8 cellular contexts compared by ENCODE assay signal in genomic region chr2:36966370-36967235, GRCh38. TPM values are rescaled to one million over a fixed set of nuclear protein-coding genes. Genes with fewer than 3 reads are reported as not detected.
DNase-seq lines count a peak whose midpoint lies in the region; ATAC-seq lines count a peak whose summit lies in the region.

Gene STRN (minus strand): TSS chr2:36966536. CDS start chr2:36966463, 73 bp downstream.

- POLR2A ChIA-PET in naive thymus-derived CD8-positive, alpha-beta T cell (lab: Charles Lee) = interaction anchor here (0.6 to 1.7 kb wide), 14 partner anchors 16 to 1785 kb away, joined by 3 to 13 read pairs (median 4); partner anchors contain the start of genes ATL2, CEBPZ, GPATCH11 and HEATR5B

- no peaks in the 10 kb centered on the region for H3K9me3 Mint-ChIP-seq in activated T-helper 1 cell treated with anti-CD3 and anti-CD28 coated beads, Interleukin-12 subunit alpha, Interleukin-12 subunit beta, Interleukin-2, Interleukin-4 antibody, amounts not matched to agents 30 ng/mL and 10 ng/mL and 1 ng/mL, durations not matched to agents 14 hours and 24 hours and 36 hours
- no peaks in the 10 kb centered on the region for H3K9me3 Mint-ChIP-seq in naive thymus-derived CD8-positive, alpha-beta T cell
- no peaks in the 10 kb centered on the region for H3K9me3 Mint-ChIP-seq in stimulated activated naive B cell treated with anti-CD40 and anti-IgM and Interleukin-4, amounts not matched to agents 10 μg/mL and 1 μg/mL and 100 μg/mL, for 72 hours

- peaks cover 61% of the 10 kb centered on the region for H3K4me1 Mint-ChIP-seq in activated T-helper 1 cell treated with anti-CD3 and anti-CD28 coated beads, Interleukin-12 subunit alpha, Interleukin-12 subunit beta, Interleukin-2, Interleukin-4 antibody, amounts not matched to agents 30 ng/mL and 10 ng/mL and 1 ng/mL, durations not matched to agents 14 hours and 24 hours and 36 hours (ENCODE audit: low read depth)
- H3K4me1 Mint-ChIP-seq in naive thymus-derived CD8-positive, alpha-beta T cell = peaks cover 33 to 55% (median 47%) of the 10 kb centered on the region in 4 donors
- H3K4me1 Mint-ChIP-seq in stimulated activated naive B cell treated with anti-CD40 and anti-IgM and Interleukin-4, amounts not matched to agents 10 μg/mL and 1 μg/mL and 100 μg/mL, for 72 hours = peaks cover 18 to 46% of the 10 kb centered on the region in 2 donors

- H3K27me3 Mint-ChIP-seq in activated T-helper 1 cell treated with anti-CD3 and anti-CD28 coated beads, Interleukin-12 subunit alpha, Interleukin-12 subunit beta, Interleukin-2, Interleukin-4 antibody, amounts not matched to agents 30 ng/mL and 10 ng/mL and 1 ng/mL, durations not matched to agents 14 hours and 24 hours and 36 hours (ENCODE audit: insufficient read depth) = no peaks in the 10 kb centered on the region
- peaks cover 0 to 3% (median 0%) of the 10 kb centered on the region in 5 donors for H3K27me3 Mint-ChIP-seq in naive thymus-derived CD8-positive, alpha-beta T cell
- no peaks in the 10 kb centered on the region for H3K27me3 Mint-ChIP-seq in stimulated activated naive B cell treated with anti-CD40 and anti-IgM and Interleukin-4, amounts not matched to agents 10 μg/mL and 1 μg/mL and 100 μg/mL, for 72 hours

- H3K27ac Mint-ChIP-seq in activated T-helper 1 cell treated with anti-CD3 and anti-CD28 coated beads, Interleukin-12 subunit alpha, Interleukin-12 subunit beta, Interleukin-2, Interleukin-4 antibody, amounts not matched to agents 30 ng/mL and 10 ng/mL and 1 ng/mL, durations not matched to agents 14 hours and 24 hours and 36 hours = peak within 1 kb of the TSS; percentile 98
- peak within 1 kb of the TSS; percentile 97 to 100 (median 98) for H3K27ac Mint-ChIP-seq in naive thymus-derived CD8-positive, alpha-beta T cell
- H3K27ac Mint-ChIP-seq in stimulated activated naive B cell treated with anti-CD40 and anti-IgM and Interleukin-4, amounts not matched to agents 10 μg/mL and 1 μg/mL and 100 μg/mL, for 72 hours = peak within 1 kb of the TSS; percentile 99

- intact Hi-C loops in activated T-helper 1 cell treated with anti-CD3 and anti-CD28 coated beads, Interleukin-12 subunit alpha, Interleukin-12 subunit beta, Interleukin-2, Interleukin-4 antibody, amounts not matched to agents 30 ng/mL and 10 ng/mL and 1 ng/mL, durations not matched to agents 14 hours and 24 hours and 36 hours (cut with micrococcal nuclease) = loop anchor here (1.0 to 10.0 kb wide), 9 partner anchors 39 to 724 kb away; partner anchors contain the start of genes CEBPZ, EIF2AK2, FEZ2 and GPATCH11

- H3K4me3 Mint-ChIP-seq in activated T-helper 1 cell treated with anti-CD3 and anti-CD28 coated beads, Interleukin-12 subunit alpha, Interleukin-12 subunit beta, Interleukin-2, Interleukin-4 antibody, amounts not matched to agents 30 ng/mL and 10 ng/mL and 1 ng/mL, durations not matched to agents 14 hours and 24 hours and 36 hours = peak within 1 kb of the TSS; percentile 95
- H3K4me3 Mint-ChIP-seq in naive thymus-derived CD8-positive, alpha-beta T cell = peak within 1 kb of the TSS; percentile 92 to 98 (median 97)
- peak within 1 kb of the TSS; percentile 97 to 98 for H3K4me3 Mint-ChIP-seq in stimulated activated naive B cell treated with anti-CD40 and anti-IgM and Interleukin-4, amounts not matched to agents 10 μg/mL and 1 μg/mL and 100 μg/mL, for 72 hours

- H3K36me3 Mint-ChIP-seq in activated T-helper 1 cell treated with anti-CD3 and anti-CD28 coated beads, Interleukin-12 subunit alpha, Interleukin-12 subunit beta, Interleukin-2, Interleukin-4 antibody, amounts not matched to agents 30 ng/mL and 10 ng/mL and 1 ng/mL, durations not matched to agents 14 hours and 24 hours and 36 hours (ENCODE audit: low read depth) = peaks cover 14% of the 10 kb centered on the region
- peaks cover 0 to 10% (median 0%) of the 10 kb centered on the region in 3 donors for H3K36me3 Mint-ChIP-seq in naive thymus-derived CD8-positive, alpha-beta T cell
- H3K36me3 Mint-ChIP-seq in stimulated activated naive B cell treated with anti-CD40 and anti-IgM and Interleukin-4, amounts not matched to agents 10 μg/mL and 1 μg/mL and 100 μg/mL, for 72 hours = peaks cover 9 to 14% of the 10 kb centered on the region in 2 donors

- DNase-seq in Daoy (ENCODE audit: low read depth) (peak; percentile 99), GOT3 (lab: John Stamatoyannopoulos, UW) (peak; percentile 95), LHCN-M2 (ENCODE audit: low read depth) (peak; percentile 94), RPMI7951 (ENCODE audit: low read depth) (peak; percentile 95), fibroblast of gingiva (ENCODE audit: low read depth) (peak; percentile 96)
- peak; percentile 99 for DNase-seq in activated T-helper 1 cell treated with anti-CD3 and anti-CD28 coated beads, Interleukin-12 subunit alpha, Interleukin-12 subunit beta, Interleukin-2, Interleukin-4 antibody, amounts not matched to agents 30 ng/mL and 10 ng/mL and 1 ng/mL, durations not matched to agents 14 hours and 24 hours and 36 hours (ENCODE audit: low spot score)
- peak; percentile 94 to 99 (median 98) for DNase-seq in naive thymus-derived CD8-positive, alpha-beta T cell
- DNase-seq in stimulated activated naive B cell treated with anti-CD40 and anti-IgM and Interleukin-4, amounts not matched to agents 10 μg/mL and 1 μg/mL and 100 μg/mL, for 72 hours = peak; percentile 98

- ATAC-seq in naive thymus-derived CD8-positive, alpha-beta T cell = peak; percentile 88 to 90
- peak; percentile 93 to 96 for ATAC-seq in stimulated activated naive B cell treated with anti-CD40 and anti-IgM and Interleukin-4, amounts not matched to agents 10 μg/mL and 1 μg/mL and 100 μg/mL, for 72 hours (replicated peaks)

RNA-seq across cellular contexts. Expression of gene STRN, which starts in this region (rescaled TPM):
- total RNA-seq in Daoy (2014; rRNA removed; shearing (Covaris generic)) = 12.1 and 15.2 TPM in 2 replicates
- 14.3 and 16.9 TPM in 2 replicates for total RNA-seq in LHCN-M2 (2014; rRNA removed)
- polyA plus RNA-seq in LHCN-M2 (2012) = 5.8 TPM
- total RNA-seq in RPMI7951 (2014; rRNA removed; shearing (Covaris generic)) = 15.4 and 18.7 TPM in 2 replicates
- 28.8 and 29.0 TPM in 2 replicates for total RNA-seq in activated T-helper 1 cell treated with anti-CD3 and anti-CD28 coated beads, Interleukin-12 subunit alpha, Interleukin-12 subunit beta, Interleukin-2, Interleukin-4 antibody, amounts not matched to agents 30 ng/mL and 10 ng/mL and 1 ng/mL, durations not matched to agents 14 hours and 24 hours and 36 hours
- total RNA-seq in naive thymus-derived CD8-positive, alpha-beta T cell = 10 to 100 TPM; 33.4 to 34.9 TPM
- 10 to 100 TPM in 1 of 3 donors, 1 to 10 TPM in 2; 6.8 to 10.8 (median 7.8) TPM for polyA plus RNA-seq in naive thymus-derived CD8-positive, alpha-beta T cell

Comparison
In these comparisons a context has a peak if more than half of its experiments do, and no peak if none do; other contexts are left out.
1. Peak in every context shown above with its lines: DNase-seq and ATAC-seq.